Comparison of ENCODE assay signal across 7 cellular contexts in the genomic region with DNA sequence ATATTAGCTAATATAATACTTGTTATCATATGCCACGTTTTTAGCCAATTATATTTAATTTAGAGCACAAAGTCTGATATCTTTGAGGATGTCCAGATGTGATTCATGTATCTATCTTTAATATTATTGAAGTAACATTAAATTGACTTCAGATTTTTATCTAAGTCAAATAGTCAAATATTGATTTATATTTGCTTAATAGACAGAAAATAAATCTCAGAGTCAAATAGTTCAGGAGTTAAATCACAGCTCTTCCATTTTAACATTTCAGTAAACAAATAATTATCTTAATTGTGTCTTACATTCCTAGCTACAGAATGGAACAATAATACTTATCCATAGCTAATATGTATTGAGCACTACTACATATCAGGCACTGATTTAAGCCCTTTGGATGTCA.
"Had no signal": no experiment of that assay in that cellular context is flagged by ENCODE, and none has a peak within 500 bp of the region (broad histone marks: within the 10 kb centered on the region; RNA-seq: fewer than 3 reads in every experiment).

No MANE protein-coding gene starts in this region.

- ATAC-seq: GM23338 had no signal

- DNase-seq: H9, HCEC 1CT, KG1 had no signal

- H3K4me2 ChIP-seq: GM23338 had no signal

- H2AFZ ChIP-seq: GM23338 had no signal

- H3K4me3 ChIP-seq: GM23338 had no signal

- FAIRE-seq: H1, H54, HTR-8/SVneo had no signal
